9 cellular contexts compared by ENCODE assay signal in the genomic region with DNA sequence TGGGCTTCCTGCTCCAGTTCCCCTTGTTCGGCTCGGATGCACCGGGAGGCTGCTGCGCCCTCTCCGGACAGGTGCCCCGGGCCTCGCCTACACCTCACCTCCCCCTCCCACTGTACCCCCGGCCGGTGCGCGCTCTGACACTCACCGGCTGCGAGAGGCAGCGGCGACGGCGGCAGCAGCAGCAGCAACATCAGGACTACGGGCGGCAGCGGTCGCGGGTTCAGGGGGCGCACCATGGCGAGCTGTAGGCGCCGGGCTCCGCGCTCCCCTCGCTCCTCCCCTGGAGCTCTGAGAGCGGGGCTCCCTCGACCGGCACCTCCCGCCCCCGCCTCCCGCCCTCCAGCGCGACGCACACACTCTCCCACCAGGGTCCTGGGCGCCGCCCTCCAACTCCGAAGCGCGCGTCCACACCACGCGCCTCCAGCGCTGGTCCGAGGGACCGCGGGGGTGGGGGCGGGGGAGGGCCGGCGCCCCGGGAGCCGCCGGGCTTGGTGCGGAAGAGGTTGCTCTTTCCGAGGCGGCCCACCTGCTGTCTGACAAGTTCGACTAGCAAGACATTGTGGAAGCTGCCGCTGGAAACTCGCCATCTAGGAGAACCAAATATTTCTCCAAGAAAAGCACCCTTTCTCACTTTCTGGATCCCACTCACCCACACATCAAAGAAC. TPM values are rescaled to one million over a fixed set of nuclear protein-coding genes. Genes with fewer than 3 reads are reported as not detected.
A peak's percentile ranks its signal among the peaks of the same experiment; 100 is the strongest.
DNase-seq lines count a peak whose midpoint lies in the region; ATAC-seq, FAIRE-seq and TF ChIP-seq lines count a peak whose summit lies in the region.
"Had no signal": no experiment of that assay in that cellular context is flagged by ENCODE, and none has a peak within 500 bp of the region (broad histone marks: within the 10 kb centered on the region; RNA-seq: fewer than 3 reads in every experiment).

TSS of gene GFRA3 (minus strand) at position 433 of the 665 bp plus-strand sequence. CDS start at position 236, 197 bp downstream.

- no peak for FAIRE-seq in D721Med (lab: Jason Lieb, UNC)

- peak within 1 kb of the TSS; percentile 58 for H3K4me3 Mint-ChIP-seq in activated CD8-positive, alpha-beta T cell treated with anti-CD3 and anti-CD28 coated beads, Interleukin-2, amount 10 ng/mL, durations not matched to agents 7 days and 5 days

- TF ChIP-seq CTCF in GM20000 (IDR thresholded peaks at IDR 0.05; ENCODE audit: extremely low read depth, missing control alignments) (no peak), D721Med (IDR thresholded peaks at IDR 0.05; ENCODE audit: insufficient read depth, missing control alignments) (no peak)

- intact Hi-C loops in Right ventricle myocardium superior (cut with DNase I): no loop called here

- CTCF ChIA-PET in activated CD8-positive, alpha-beta T cell treated with anti-CD3 and anti-CD28 coated beads, Interleukin-2, amount 10 ng/mL, durations not matched to agents 7 days and 5 days (lab: Charles Lee): interaction anchor here (1.0 to 1.2 kb wide), 3 partner anchors 10 to 94 kb away, joined by 3 read pairs; partner anchors contain the start of gene CDC23

- POLR2A ChIA-PET in activated CD8-positive, alpha-beta T cell treated with anti-CD3 and anti-CD28 coated beads, Interleukin-2, amount 10 ng/mL, durations not matched to agents 7 days and 5 days (lab: Charles Lee): no interaction called here

- no peak within 1 kb of the TSS for H3K27ac Mint-ChIP-seq in activated CD8-positive, alpha-beta T cell treated with anti-CD3 and anti-CD28 coated beads, Interleukin-2, amount 10 ng/mL, durations not matched to agents 7 days and 5 days

- no peaks in the 10 kb centered on the region for H3K9me3 Mint-ChIP-seq in activated CD8-positive, alpha-beta T cell treated with anti-CD3 and anti-CD28 coated beads, Interleukin-2, amount 10 ng/mL, durations not matched to agents 7 days and 5 days (ENCODE audit: insufficient read depth)

- H3K27me3 Mint-ChIP-seq in activated CD8-positive, alpha-beta T cell treated with anti-CD3 and anti-CD28 coated beads, Interleukin-2, amount 10 ng/mL, durations not matched to agents 7 days and 5 days (ENCODE audit: low read depth): peaks cover 28% of the 10 kb centered on the region

- ATAC-seq in activated CD8-positive, alpha-beta T cell treated with anti-CD3 and anti-CD28 coated beads, Interleukin-2, amount 10 ng/mL, durations not matched to agents 7 days and 5 days: peak; percentile 79
- peak; percentile 31 for ATAC-seq in Right ventricle myocardium superior (ENCODE audit: poor library complexity)
- ATAC-seq in GM19328 (IDR thresholded peaks at IDR 0.05; ENCODE audit: unreplicated experiment): no peak

- H3K4me3 ChIP-seq in skeletal muscle cell (ENCODE audit: low read depth, low read length): peak within 1 kb of the TSS; percentile 42
- H3K4me3 ChIP-seq: SK-N-MC had no signal

- DNase-seq in GM20000 (ENCODE audit: low spot score) (peak; percentile 58), Right ventricle myocardium superior (no peak), skeletal muscle cell (ENCODE audit: low read depth) (no peak), D721Med (ENCODE audit: insufficient read length, low spot score) (no peak), UCSD-AML1 (lab: John Stamatoyannopoulos, UW; ENCODE audit: unreplicated experiment) (no peak), NCI-H1436 (lab: John Stamatoyannopoulos, UW) (no peak)
- peak; percentile 28 for DNase-seq in activated CD8-positive, alpha-beta T cell treated with anti-CD3 and anti-CD28 coated beads, Interleukin-2, amount 10 ng/mL, durations not matched to agents 7 days and 5 days

- no peaks in the 10 kb centered on the region for H3K36me3 Mint-ChIP-seq in activated CD8-positive, alpha-beta T cell treated with anti-CD3 and anti-CD28 coated beads, Interleukin-2, amount 10 ng/mL, durations not matched to agents 7 days and 5 days (ENCODE audit: low read depth)

- peaks cover 5% of the 10 kb centered on the region for H3K4me1 Mint-ChIP-seq in activated CD8-positive, alpha-beta T cell treated with anti-CD3 and anti-CD28 coated beads, Interleukin-2, amount 10 ng/mL, durations not matched to agents 7 days and 5 days (ENCODE audit: low read depth)

RNA-seq across cellular contexts. Expression of gene GFRA3, which starts in this region (rescaled TPM):
- total RNA-seq in activated CD8-positive, alpha-beta T cell treated with anti-CD3 and anti-CD28 coated beads, Interleukin-2, amount 10 ng/mL, durations not matched to agents 7 days and 5 days: under 1 TPM; 0.16 to 0.18 TPM
- 0.94 TPM for total RNA-seq in Right ventricle myocardium superior

Comparison
In these comparisons a context has a peak if more than half of its experiments do, and no peak if none do; other contexts are left out.
1. Peak in DNase-seq and ATAC-seq in activated CD8-positive, alpha-beta T cell treated with anti-CD3 and anti-CD28 coated beads, Interleukin-2, amount 10 ng/mL, durations not matched to agents 7 days and 5 days; RNA of the gene not detected or under 1 TPM.
2. Peak in ATAC-seq in Right ventricle myocardium superior; RNA of the gene not detected or under 1 TPM.